ENCODE assay signal across 5 cellular contexts in genomic region chrX:133322269-133322668, GRCh38.
DNase-seq lines count a peak whose midpoint lies in the region; ATAC-seq and TF ChIP-seq lines count a peak whose summit lies in the region.
"Not testable (repeated sequence)": the region's sequence is repeated elsewhere in the genome, so short reads cannot be mapped to it uniquely, and the experiment has no call there.

No MANE protein-coding gene starts in this region.

- H2BK20ac ChIP-seq in H9 (ENCODE audit: low read depth, low read length, poor library complexity, severe bottlenecking): not testable (repeated sequence)

- not testable (repeated sequence) for H4K5ac ChIP-seq in H9 (ENCODE audit: insufficient read length, low read depth, low read length)

- H3K36me3 ChIP-seq in GM23338 (ENCODE audit: insufficient read depth); HEK293 (ENCODE audit: control insufficient read depth in 2 of 2, insufficient read depth in 1 of 2, low read length in 2 of 2): not testable (repeated sequence)
- peaks cover 70% of the 10 kb centered on the region for H3K36me3 ChIP-seq in endodermal cell (ENCODE audit: control insufficient read depth, insufficient read depth, low read length)

- no CpG with 5 or more reads among the region's 9 CpGs for WGBS in H9 (ENCODE audit: extremely low coverage, insufficient read length, low lambda C conversion rate)
- WGBS in endodermal cell (ENCODE audit: insufficient coverage in 1 of 2, insufficient read length in 1 of 2), 2 experiments: 88% methylated on average over 9 of the region's 9 CpGs; no CpG with 5 or more reads in 1 of the 2 experiments

- not testable (repeated sequence) for H3K4me3 Mint-ChIP-seq in GM23338, H9, endodermal cell, mesothelial cell of epicardium

- TF ChIP-seq CTCF in GM23338 (conservative IDR thresholded peaks at IDR 0.05; ENCODE audit: low read depth in 2 of 2); H9 (conservative IDR thresholded peaks at IDR 0.05); HEK293 (tag by site-specific recombination; IDR thresholded peaks at IDR 0.05); endodermal cell (conservative IDR thresholded peaks at IDR 0.05); mesothelial cell of epicardium (IDR thresholded peaks at IDR 0.05; ENCODE audit: unreplicated experiment): not testable (repeated sequence)

- H3K56ac ChIP-seq in H9 (ENCODE audit: insufficient read length, low read depth, low read length): not testable (repeated sequence)

- not testable (repeated sequence) for H2BK120ac ChIP-seq in H9 (ENCODE audit: low read depth, low read length, poor library complexity, severe bottlenecking)

- not testable (repeated sequence) for H3K4ac ChIP-seq in H9 (ENCODE audit: low read depth, low read length)

- H3K4me2 ChIP-seq in GM23338; H9 (ENCODE audit: insufficient read depth, insufficient read length, low read length): not testable (repeated sequence)

- not testable (repeated sequence) for H3K14ac ChIP-seq in H9 (ENCODE audit: insufficient read depth, low read length)

- H3F3A ChIP-seq in GM23338 (replicated peaks; ENCODE audit: low read depth): not testable (repeated sequence)

- peak overlapping the region; percentile 55; the same call in 1 of the 2 replicates for H3K27ac ChIP-seq in GM23338 (ENCODE audit: low read depth)
- H3K27ac ChIP-seq in H9 (ENCODE audit: insufficient read length, low read depth, low read length); HEK293 (ENCODE audit: extremely low read depth, low read depth, low read length); endodermal cell (ENCODE audit: low read depth, low read length): not testable (repeated sequence)

- not testable (repeated sequence) for H3K79me1 ChIP-seq in H9 (ENCODE audit: insufficient read depth, low read depth, low read length, poor library complexity, severe bottlenecking)

- not testable (repeated sequence) for H2AK5ac ChIP-seq in H9 (ENCODE audit: insufficient read length, low read length)

- not testable (repeated sequence) for H2BK15ac ChIP-seq in H9 (ENCODE audit: low read depth, low read length)

- CTCF ChIA-PET in HEK293 (lab: Yijun Ruan, JAX): not testable (repeated sequence)

- H2BK12ac ChIP-seq in H9 (ENCODE audit: insufficient read length, low read depth, low read length): not testable (repeated sequence)

- H2BK5ac ChIP-seq in H9 (ENCODE audit: insufficient read length, low read length): not testable (repeated sequence)

- H4K8ac ChIP-seq in H9 (replicated peaks; ENCODE audit: insufficient read length, low read depth, low read length): not testable (repeated sequence)

- not testable (repeated sequence) for H3K9me3 ChIP-seq in H9 (ENCODE audit: control insufficient read depth, low read depth, low read length); HEK293 (ENCODE audit: control insufficient read depth, insufficient read depth, low read depth, low read length); endodermal cell (ENCODE audit: control insufficient read depth, low read length)

- H3K9me2 ChIP-seq in GM23338 (ENCODE audit: insufficient read depth): not testable (repeated sequence)

- H3K4me1 ChIP-seq in GM23338 (ENCODE audit: insufficient read depth): peaks cover 24% of the 10 kb centered on the region
- H3K4me1 ChIP-seq in H9 (ENCODE audit: insufficient read depth, low read length); HEK293 (ENCODE audit: control insufficient read depth, insufficient read depth, low read length); endodermal cell (ENCODE audit: control insufficient read depth, insufficient read depth, low read length): not testable (repeated sequence)

- H3K23ac ChIP-seq in H9 (ENCODE audit: insufficient read length, low read depth, low read length): not testable (repeated sequence)

- not testable (repeated sequence) for H2AFZ ChIP-seq in GM23338; H9 (ENCODE audit: low read length)

- POLR2A ChIA-PET in HEK293 (lab: Yijun Ruan, JAX): not testable (repeated sequence)

- not testable (repeated sequence) for H3K23me2 ChIP-seq in H9 (ENCODE audit: insufficient read length, low read depth, low read length, poor library complexity, severe bottlenecking)

- peaks cover 21% of the 10 kb centered on the region for H4K20me1 ChIP-seq in GM23338 (replicated peaks; ENCODE audit: insufficient read depth)
- not testable (repeated sequence) for H4K20me1 ChIP-seq in H9 (ENCODE audit: control insufficient read depth, insufficient read depth, insufficient read length)

- H3K9me3 Mint-ChIP-seq in GM23338, H9, endodermal cell, mesothelial cell of epicardium: not testable (repeated sequence)

- not testable (repeated sequence) for H3K27me3 ChIP-seq in GM23338 (ENCODE audit: insufficient read depth); H9 (ENCODE audit: insufficient read depth, low read length); endodermal cell (ENCODE audit: control insufficient read depth, insufficient read depth, low read length, poor library complexity, severe bottlenecking)

- H3K27me3 Mint-ChIP-seq in GM23338 (ENCODE audit: insufficient read depth, low read depth, poor library complexity); H9 (ENCODE audit: low read depth); endodermal cell (ENCODE audit: insufficient read depth); mesothelial cell of epicardium (ENCODE audit: low read depth): not testable (repeated sequence)

- not testable (repeated sequence) for H3K9ac ChIP-seq in H9 (ENCODE audit: extremely low read depth, insufficient read length, low read length); endodermal cell (ENCODE audit: extremely low read depth, low read length, poor library complexity, severe bottlenecking)

- not testable (repeated sequence) for H3K27ac Mint-ChIP-seq in GM23338
- H3K27ac Mint-ChIP-seq in H9 (peak overlapping the region; percentile 10 to 84 (median 59); a peak in 4 of 7 replicates), endodermal cell (peak overlapping the region; percentile 79), mesothelial cell of epicardium (peak overlapping the region; percentile 64)

- H3K4me1 Mint-ChIP-seq in GM23338: peaks cover 19% of the 10 kb centered on the region; the same call in 2 of the 3 replicates
- H3K4me1 Mint-ChIP-seq in H9: peaks cover 29 to 31% of the 10 kb centered on the region in 2 experiments
- peaks cover 50% of the 10 kb centered on the region for H3K4me1 Mint-ChIP-seq in endodermal cell
- H3K4me1 Mint-ChIP-seq in mesothelial cell of epicardium: peaks cover 45% of the 10 kb centered on the region

- not testable (repeated sequence) for ATAC-seq in GM23338

- H3K79me2 ChIP-seq in GM23338 (replicated peaks; ENCODE audit: insufficient read depth): peaks cover 65% of the 10 kb centered on the region
- not testable (repeated sequence) for H3K79me2 ChIP-seq in H9 (ENCODE audit: insufficient read depth, low read length)

- H4K91ac ChIP-seq in H9 (ENCODE audit: insufficient read length, low read depth, low read length): not testable (repeated sequence)

- not testable (repeated sequence) for H3T11ph ChIP-seq in H9 (ENCODE audit: low read length)

- peaks cover 35% of the 10 kb centered on the region for H3K36me3 Mint-ChIP-seq in GM23338 (ENCODE audit: low read depth)
- peaks cover 46 to 67% (median 59%) of the 10 kb centered on the region in 3 experiments; a peak in 6 of 7 replicates for H3K36me3 Mint-ChIP-seq in H9 (ENCODE audit: insufficient read depth in 1 of 3, low read depth in 3 of 3)
- H3K36me3 Mint-ChIP-seq in endodermal cell (ENCODE audit: low read depth): peaks cover 76% of the 10 kb centered on the region
- not testable (repeated sequence) for H3K36me3 Mint-ChIP-seq in mesothelial cell of epicardium

- H3K4me3 ChIP-seq in GM23338; HEK293 (ENCODE audit: low read depth, low read length); endodermal cell (ENCODE audit: low read length): not testable (repeated sequence)

- not testable (repeated sequence) for DNase-seq in GM23338 (ENCODE audit: low spot score); H9; endodermal cell; mesothelial cell of epicardium (ENCODE audit: low spot score in 2 of 2, unreplicated experiment in 2 of 2)

- H3K18ac ChIP-seq in H9 (ENCODE audit: insufficient read length, low read depth, low read length): not testable (repeated sequence)

TF ChIP-seq in HEK293, 187 proteins besides CTCF, POLR2A, EP300 and RAD21:
- TF ChIP-seq SCRT1 (tag by site-specific recombination; IDR thresholded peaks at IDR 0.05; ENCODE audit: borderline replicate concordance) (peak; percentile 67; the same call in 1 of the 2 replicates), SCRT2 (tag by site-specific recombination; IDR thresholded peaks at IDR 0.05) (peak; percentile 70)
